8 cellular contexts compared by ENCODE assay signal in the genomic region with DNA sequence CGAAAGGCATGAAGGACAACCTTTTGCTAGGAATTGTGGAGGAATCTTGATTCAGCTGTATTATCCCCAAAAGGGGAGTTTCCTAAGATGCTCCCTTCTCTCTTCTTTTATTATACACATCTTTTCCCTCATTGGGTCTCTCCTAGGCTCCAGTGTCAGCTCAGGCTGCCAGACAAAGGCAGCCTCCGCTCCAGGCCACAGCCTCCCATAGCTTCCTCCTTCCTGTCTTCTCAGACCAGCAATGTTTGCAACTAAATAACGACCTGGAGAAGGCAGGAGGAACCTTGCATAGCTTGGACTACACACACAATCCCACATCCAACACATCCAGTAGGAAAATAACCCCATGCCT. TPM values are rescaled to one million over a fixed set of nuclear protein-coding genes. Genes with fewer than 3 reads are reported as not detected.
DNase-seq lines count a peak whose midpoint lies in the region; ATAC-seq, FAIRE-seq and TF ChIP-seq lines count a peak whose summit lies in the region.

No MANE protein-coding gene starts in this region.

- CTCF ChIA-PET in activated CD8-positive, alpha-beta T cell treated with anti-CD3 and anti-CD28 coated beads for 36 hours (lab: Charles Lee) = interaction anchor here (0.5 to 20.4 kb wide), 12 partner anchors 9 to 174 kb away, joined by 3 to 655 read pairs (median 4); a partner anchor contains a TSS

- H3K36me3 Mint-ChIP-seq in activated T-cell treated with anti-CD3 and anti-CD28 coated beads, Interleukin-2, amount 50 U/mL, for 72 hours (ENCODE audit: insufficient read depth in 2 of 2) = no peaks in the 10 kb centered on the region
- H3K36me3 Mint-ChIP-seq in activated CD8-positive, alpha-beta T cell treated with anti-CD3 and anti-CD28 coated beads for 36 hours (ENCODE audit: low read depth) = peaks cover 2% of the 10 kb centered on the region
- peaks cover under 1 to 7% (median 3%) of the 10 kb centered on the region in 3 donors for H3K36me3 Mint-ChIP-seq in immature natural killer cell

- H3K4me1 Mint-ChIP-seq in activated T-cell treated with anti-CD3 and anti-CD28 coated beads, Interleukin-2, amount 50 U/mL, for 72 hours (ENCODE audit: low read depth) = peaks cover 25% of the 10 kb centered on the region
- H3K4me1 Mint-ChIP-seq in activated CD8-positive, alpha-beta T cell treated with anti-CD3 and anti-CD28 coated beads for 36 hours (ENCODE audit: low read depth) = peaks cover 22% of the 10 kb centered on the region
- peaks cover 22 to 24% of the 10 kb centered on the region in 2 donors for H3K4me1 Mint-ChIP-seq in immature natural killer cell

- H3K36me3 ChIP-seq in thyroid gland = peaks cover 0 to 4% of the 10 kb centered on the region in 2 donors

- POLR2A ChIA-PET in activated CD8-positive, alpha-beta T cell treated with anti-CD3 and anti-CD28 coated beads for 36 hours (lab: Charles Lee) = interaction anchor here (0.9 to 4.3 kb wide), 9 partner anchors 8 to 53 kb away, joined by 3 to 30 read pairs (median 4); a partner anchor contains a TSS

- WGBS in thyroid gland, 2 donors = 13 to 22% methylated on average over 3 of the region's 3 CpGs

- no peak for FAIRE-seq in H54 (lab: Jason Lieb, UNC)

- H3K9me3 ChIP-seq in thyroid gland = no peaks in the 10 kb centered on the region

- H3K4me1 ChIP-seq in thyroid gland = peaks cover 13% of the 10 kb centered on the region in 2 donors

- peaks cover 18% of the 10 kb centered on the region for H3K27me3 ChIP-seq in thyroid gland

- H3K27me3 Mint-ChIP-seq in activated T-cell treated with anti-CD3 and anti-CD28 coated beads, Interleukin-2, amount 50 U/mL, for 72 hours (ENCODE audit: low read depth) = peaks cover 24% of the 10 kb centered on the region
- H3K27me3 Mint-ChIP-seq in activated CD8-positive, alpha-beta T cell treated with anti-CD3 and anti-CD28 coated beads for 36 hours = peaks cover 20% of the 10 kb centered on the region
- peaks cover 4 to 9% (median 7%) of the 10 kb centered on the region in 3 donors for H3K27me3 Mint-ChIP-seq in immature natural killer cell (ENCODE audit: low read depth in 3 of 3)

- intact Hi-C loops in activated CD8-positive, alpha-beta T cell treated with anti-CD3 and anti-CD28 coated beads for 36 hours (cut with micrococcal nuclease) = no loop called here
- intact Hi-C loops in thyroid gland (cut with DNase I) = no loop called here

- H3K4me3 Mint-ChIP-seq in activated T-cell treated with anti-CD3 and anti-CD28 coated beads, Interleukin-2, amount 50 U/mL, for 72 hours = peak overlapping the region; percentile 89 to 98
- peak overlapping the region; percentile 80 for H3K4me3 Mint-ChIP-seq in activated CD8-positive, alpha-beta T cell treated with anti-CD3 and anti-CD28 coated beads for 36 hours
- peak overlapping the region; percentile 94 to 99 (median 96) for H3K4me3 Mint-ChIP-seq in immature natural killer cell

- no peak for TF ChIP-seq CTCF in activated CD8-positive, alpha-beta T cell treated with anti-CD3 and anti-CD28 coated beads for 36 hours (IDR thresholded peaks at IDR 0.05)
- no peak for TF ChIP-seq CTCF in thyroid gland (IDR thresholded peaks at IDR 0.05)

- H3K9me3 Mint-ChIP-seq in activated T-cell treated with anti-CD3 and anti-CD28 coated beads, Interleukin-2, amount 50 U/mL, for 72 hours = no peaks in the 10 kb centered on the region
- H3K9me3 Mint-ChIP-seq in activated CD8-positive, alpha-beta T cell treated with anti-CD3 and anti-CD28 coated beads for 36 hours = no peaks in the 10 kb centered on the region
- H3K9me3 Mint-ChIP-seq in immature natural killer cell = no peaks in the 10 kb centered on the region

- H3K27ac ChIP-seq in thyroid gland = peak overlapping the region; percentile 85 to 96 (median 89)

- H3K4me3 ChIP-seq in thyroid gland (replicated peaks in 1 of 3) = peak overlapping the region in 2 of 3 donors; percentile 26 to 30

- H3K27ac Mint-ChIP-seq in activated T-cell treated with anti-CD3 and anti-CD28 coated beads, Interleukin-2, amount 50 U/mL, for 72 hours = no peak overlapping the region
- H3K27ac Mint-ChIP-seq in activated CD8-positive, alpha-beta T cell treated with anti-CD3 and anti-CD28 coated beads for 36 hours = no peak overlapping the region
- H3K27ac Mint-ChIP-seq in immature natural killer cell = peak overlapping the region; percentile 71 to 95 (median 90)

- DNase-seq in activated T-cell treated with anti-CD3 and anti-CD28 coated beads, Interleukin-2, amount 50 U/mL, for 72 hours = no peak
- DNase-seq in activated T-cell treated with anti-CD3 and anti-CD28 coated beads, Interleukin-2, amount 50 U/mL, for 1 hour = no peak
- no peak for DNase-seq in activated CD8-positive, alpha-beta T cell treated with anti-CD3 and anti-CD28 coated beads for 36 hours
- DNase-seq in immature natural killer cell (no peak), thyroid gland (no peak), H54 (ENCODE audit: insufficient read length, low spot score) (no peak), NCI-H748 (lab: John Stamatoyannopoulos, UW; ENCODE audit: unreplicated experiment) (no peak)

- ATAC-seq in activated T-cell treated with anti-CD3 and anti-CD28 coated beads, Interleukin-2, amount 50 U/mL, for 72 hours (replicated peaks in 1 of 2) = no peak
- no peak for ATAC-seq in activated CD8-positive, alpha-beta T cell treated with anti-CD3 and anti-CD28 coated beads for 36 hours
- ATAC-seq in HG03342 (IDR thresholded peaks at IDR 0.05; ENCODE audit: unreplicated experiment) = no peak

- TF ChIP-seq POLR2A in thyroid gland (IDR thresholded peaks at IDR 0.05) = no peak
- no peak for TF ChIP-seq POLR2A in H54 (IDR thresholded peaks at IDR 0.05; ENCODE audit: low read depth, low read length)

RNA-seq across cellular contexts. Expression of a gene that starts 12.3 kb away (rescaled TPM):
- 10 to 100 TPM; 23.5 to 24.2 TPM for total RNA-seq in activated T-cell treated with anti-CD3 and anti-CD28 coated beads, Interleukin-2, amount 50 U/mL, for 72 hours
- total RNA-seq in activated CD8-positive, alpha-beta T cell treated with anti-CD3 and anti-CD28 coated beads for 36 hours = 10 to 100 TPM; 28.8 to 29.6 TPM
- 10 to 100 TPM; 18.2 to 23.0 (median 22.0) TPM for polyA plus RNA-seq in immature natural killer cell
- total RNA-seq in thyroid gland = 10 to 100 TPM; 35.8 to 56.8 (median 43.3) TPM

RNA-seq across cellular contexts. Expression of a gene that starts 12.4 kb away (rescaled TPM):
- under 1 TPM; 0.12 to 0.44 TPM for total RNA-seq in activated T-cell treated with anti-CD3 and anti-CD28 coated beads, Interleukin-2, amount 50 U/mL, for 72 hours
- under 1 TPM; 0.25 to 0.65 TPM for total RNA-seq in activated CD8-positive, alpha-beta T cell treated with anti-CD3 and anti-CD28 coated beads for 36 hours
- polyA plus RNA-seq in immature natural killer cell = 1 to 10 TPM in 1 of 3 donors, under 1 TPM in 1, not detected in 1; 0.28 to 1.1 TPM
- total RNA-seq in thyroid gland = 1 to 10 TPM in 1 of 4 donors, under 1 TPM in 3; 0.24 to 1.1 (median 0.69) TPM

RNA-seq across cellular contexts. Expression of a gene that starts 18.5 kb away (rescaled TPM):
- under 1 TPM; 0.49 to 0.53 TPM for total RNA-seq in activated T-cell treated with anti-CD3 and anti-CD28 coated beads, Interleukin-2, amount 50 U/mL, for 72 hours
- total RNA-seq in activated CD8-positive, alpha-beta T cell treated with anti-CD3 and anti-CD28 coated beads for 36 hours = under 1 TPM; 0.72 to 0.90 TPM
- not detected for polyA plus RNA-seq in immature natural killer cell
- total RNA-seq in thyroid gland = 1 to 10 TPM; 3.1 to 9.9 (median 6.3) TPM

RNA-seq across cellular contexts. Expression of a gene that starts 43.7 kb away (rescaled TPM):
- total RNA-seq in activated T-cell treated with anti-CD3 and anti-CD28 coated beads, Interleukin-2, amount 50 U/mL, for 72 hours = 10 to 100 TPM; 12.0 to 14.1 TPM
- 10 to 100 TPM; 14.5 to 15.5 TPM for total RNA-seq in activated CD8-positive, alpha-beta T cell treated with anti-CD3 and anti-CD28 coated beads for 36 hours
- 10 to 100 TPM in 1 of 3 donors, 1 to 10 TPM in 2; 5.8 to 13.1 (median 7.1) TPM for polyA plus RNA-seq in immature natural killer cell
- 100 to 1,000 TPM in 1 of 4 donors, 10 to 100 TPM in 3; 75.4 to 107 (median 88.1) TPM for total RNA-seq in thyroid gland

RNA-seq across cellular contexts. Expression of a gene that starts 56.0 kb away (rescaled TPM):
- 10 to 100 TPM; 12.0 to 12.3 TPM for total RNA-seq in activated T-cell treated with anti-CD3 and anti-CD28 coated beads, Interleukin-2, amount 50 U/mL, for 72 hours
- 10 to 100 TPM; 18.0 to 19.0 TPM for total RNA-seq in activated CD8-positive, alpha-beta T cell treated with anti-CD3 and anti-CD28 coated beads for 36 hours
- 1 to 10 TPM in 1 of 3 donors, under 1 TPM in 1, not detected in 1; 0.76 to 5.7 TPM for polyA plus RNA-seq in immature natural killer cell
- 1 to 10 TPM; 5.5 to 7.7 (median 6.8) TPM for total RNA-seq in thyroid gland

Comparison
In these comparisons a context has a peak if more than half of its experiments do, and no peak if none do; other contexts are left out.
1. H3K27ac Mint-ChIP-seq: peak in immature natural killer cell (6 of 6); none in activated T-cell treated with anti-CD3 and anti-CD28 coated beads, Interleukin-2, amount 50 U/mL, for 72 hours (single experiment) and activated CD8-positive, alpha-beta T cell treated with anti-CD3 and anti-CD28 coated beads for 36 hours (single experiment).
2. Peak in every context shown above with its lines, with median percentiles within 50 percentile points of each other: H3K4me3 Mint-ChIP-seq.